8 cellular contexts compared by ENCODE assay signal in the genomic region with DNA sequence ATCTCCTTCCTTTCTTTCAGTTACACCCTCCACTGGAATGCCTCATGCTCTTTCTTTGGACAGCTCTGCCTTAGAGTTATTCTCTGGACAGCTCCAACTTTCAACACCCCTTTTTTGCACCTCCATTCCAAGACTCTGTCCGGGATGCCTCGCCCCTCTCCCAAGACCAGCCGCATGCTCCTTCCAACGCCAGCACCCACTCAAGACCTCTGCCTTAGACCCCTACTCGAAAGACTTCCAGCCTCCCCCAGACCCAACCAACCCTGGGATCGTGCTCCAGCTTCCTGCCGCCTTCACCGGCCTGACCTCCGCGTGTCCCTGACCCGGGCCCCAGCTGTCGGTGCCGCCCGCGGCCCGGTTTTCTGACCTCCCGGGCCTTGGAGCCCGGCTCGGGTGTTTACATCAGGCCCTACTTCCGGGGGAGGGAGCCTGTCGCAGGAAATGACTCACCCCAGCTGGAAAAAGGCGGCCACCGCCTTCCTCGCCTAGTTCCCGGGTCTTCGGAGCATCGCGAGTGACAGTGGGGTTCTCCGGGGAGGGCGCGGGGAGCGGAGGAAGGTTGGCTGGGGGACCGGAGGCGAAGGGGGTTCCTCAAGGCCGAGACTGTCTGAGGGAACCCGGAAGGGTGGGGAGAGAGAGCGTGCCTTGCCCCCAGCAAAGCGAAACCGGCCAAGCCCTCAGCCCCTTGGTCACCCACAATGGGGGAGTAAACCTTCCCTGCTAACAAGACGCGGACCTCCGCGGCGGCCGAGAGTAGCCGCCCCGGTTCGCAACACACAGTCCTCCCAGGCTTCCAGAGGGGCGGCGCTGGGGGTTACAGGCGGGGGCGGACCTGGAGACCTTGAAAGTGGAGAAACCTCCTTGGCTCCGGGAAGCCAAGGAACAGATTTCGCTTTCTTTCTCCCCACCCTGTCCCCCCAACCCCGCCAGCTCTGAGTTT. TPM values are rescaled to one million over a fixed set of nuclear protein-coding genes. Genes with fewer than 3 reads are reported as not detected.
DNase-seq lines count a peak whose midpoint lies in the region; ATAC-seq and TF ChIP-seq lines count a peak whose summit lies in the region.

A gene (minus strand): TSS at position 399 of the 940 bp plus-strand sequence. CDS start 1,792 bp downstream, outside the sequence.

- peak within 1 kb of the TSS; percentile 79 for H2AFZ ChIP-seq in OCI-LY7 (ENCODE audit: low read length)

- POLR2A ChIA-PET in AG04450 (lab: Yijun Ruan, JAX) = interaction anchor here (1.0 to 2.0 kb wide), 2 partner anchors 21 to 37 kb away, joined by 3 to 6 read pairs; a partner anchor contains a TSS
- POLR2A ChIA-PET in OCI-LY7 (lab: Charles Lee) = interaction anchor here (0.6 to 0.7 kb wide), 5 partner anchors 17 to 829 kb away, joined by 3 to 10 read pairs (median 3); a partner anchor contains a TSS

- TSS peak; percentile 76 for BruUV-seq in OCI-LY7 (replicated peaks; lab: Mats Ljungman, UMichigan)

- H3K9me3 ChIP-seq in AG04450 (ENCODE audit: control insufficient read depth, insufficient read depth, low read length) (no peaks in the 10 kb centered on the region; the same call in 1 of the 2 replicates), OCI-LY7 (ENCODE audit: low read length) (no peaks in the 10 kb centered on the region), mucosa of rectum (ENCODE audit: control insufficient read depth in 2 of 2, low read length in 2 of 2) (no peaks in the 10 kb centered on the region)

- peak; percentile 71 for ATAC-seq in HG03521 (IDR thresholded peaks at IDR 0.05; ENCODE audit: unreplicated experiment)

- no peaks in the 10 kb centered on the region for H3K9me2 ChIP-seq in OCI-LY7 (ENCODE audit: insufficient read depth, low read length)

- peaks cover 4% of the 10 kb centered on the region for H3K4me1 ChIP-seq in OCI-LY7 (ENCODE audit: insufficient read depth, low read length, poor library complexity, severe bottlenecking)
- H3K4me1 ChIP-seq in mucosa of rectum (ENCODE audit: control insufficient read depth in 2 of 2, insufficient read depth in 2 of 2, low read length in 2 of 2) = peaks cover 4 to 5% of the 10 kb centered on the region in 2 donors

- H3K4me3 ChIP-seq in AG04450 (ENCODE audit: low read depth, low read length) = peak within 1 kb of the TSS; percentile 74
- H3K4me3 ChIP-seq in OCI-LY7 (ENCODE audit: low read depth, low read length, poor library complexity, severe bottlenecking) = peak within 1 kb of the TSS; percentile 80
- H3K4me3 ChIP-seq in epithelial cell of proximal tubule (ENCODE audit: low read depth, low read length) = peak within 1 kb of the TSS; percentile 75
- peak within 1 kb of the TSS; percentile 77 to 81 for H3K4me3 ChIP-seq in mucosa of rectum (ENCODE audit: low read length in 2 of 2)

- in situ Hi-C loops in GM18951 (cut with MboI; ENCODE audit: low sequenced_read_pairs, unreplicated experiment) = no loop called here

- no peaks in the 10 kb centered on the region for H3K79me2 ChIP-seq in OCI-LY7 (ENCODE audit: insufficient read depth, low read depth, low read length)

- no peaks in the 10 kb centered on the region for H3K36me3 ChIP-seq in OCI-LY7 (ENCODE audit: insufficient read depth, low read length)
- peaks cover 10 to 11% of the 10 kb centered on the region in 2 donors for H3K36me3 ChIP-seq in mucosa of rectum (ENCODE audit: control insufficient read depth in 2 of 2, insufficient read depth in 2 of 2, low read length in 2 of 2)

- DNase-seq in AG04450 (ENCODE audit: low read depth, low spot score) (no peak), OCI-LY7 (ENCODE audit: low spot score) (peak; percentile 64), epithelial cell of proximal tubule (ENCODE audit: low read depth) (no peak)
- DNase-seq in activated T-cell treated with anti-CD3 and anti-CD28 coated beads, Interleukin-2, amount 50 U/mL, for 1 hour = peak; percentile 75
- peak; percentile 35 to 54 for DNase-seq in stimulated activated CD8-positive, alpha-beta memory T cell treated with anti-CD3 and anti-CD28 coated beads, Interleukin-4, amount 100 ng/mL, for 4 hours (ENCODE audit: low read depth in 2 of 2, low spot score in 1 of 2)

- TF ChIP-seq POLR2A in GM18951 (IDR thresholded peaks at IDR 0.05; ENCODE audit: extremely low read depth, insufficient read depth, insufficient read length) = peak; percentile 59

- no peak for TF ChIP-seq CTCF in AG04450 (IDR thresholded peaks at IDR 0.05; ENCODE audit: low read depth, low read length)
- no peak for TF ChIP-seq CTCF in OCI-LY7 (conservative IDR thresholded peaks at IDR 0.05; ENCODE audit: low read length)
- TF ChIP-seq CTCF in epithelial cell of proximal tubule (conservative IDR thresholded peaks at IDR 0.05; ENCODE audit: low read depth, low read length) = no peak

- no peaks in the 10 kb centered on the region for H4K20me1 ChIP-seq in OCI-LY7 (ENCODE audit: insufficient read depth, low read length)

- H3K9ac ChIP-seq in mucosa of rectum (ENCODE audit: low read depth in 1 of 2, low read length in 2 of 2) = peak within 1 kb of the TSS; percentile 76 to 87

- peak within 1 kb of the TSS; percentile 89 for H3K4me2 ChIP-seq in OCI-LY7 (ENCODE audit: low read length)

- H3K27ac ChIP-seq in AG04450 (ENCODE audit: low read depth, low read length) (peak within 1 kb of the TSS; percentile 80), OCI-LY7 (ENCODE audit: low read depth, low read length, poor library complexity, severe bottlenecking) (peak within 1 kb of the TSS; percentile 54), mucosa of rectum (ENCODE audit: low read depth in 2 of 2, low read length in 2 of 2) (peak within 1 kb of the TSS; percentile 91 to 92)

- H3K27me3 ChIP-seq in AG04450 (ENCODE audit: control insufficient read depth, insufficient read depth, low read length) (no peaks in the 10 kb centered on the region), mucosa of rectum (ENCODE audit: control insufficient read depth in 2 of 2, insufficient read depth in 2 of 2, low read length in 2 of 2) (no peaks in the 10 kb centered on the region)

- intact Hi-C loops in OCI-LY7 (cut with micrococcal nuclease; ENCODE audit: unreplicated experiment) = no loop called here

- CTCF ChIA-PET in AG04450 (lab: Charles Lee) (interaction anchor here (0.6 to 1.0 kb wide), 2 partner anchors 76 to 1896 kb away, joined by 3 to 4 read pairs; no protein-coding TSS in a partner anchor), OCI-LY7 (lab: Charles Lee; ENCODE audit: unreplicated experiment) (interaction anchor here (0.6 kb wide), 1 partner anchor 78 kb away, joined by 3 read pairs; a partner anchor contains a TSS)

RNA-seq across cellular contexts. Expression of the gene that starts here (rescaled TPM):
- 78.4 and 96.1 TPM in 2 replicates for polyA plus RNA-seq in AG04450 (2011; rRNA removed)
- 59.5 and 106 TPM in 2 replicates for polyA minus RNA-seq in AG04450 (2011; rRNA and poly(A)+ RNA removed)
- total RNA-seq in OCI-LY7 (2014; rRNA removed; shearing (Covaris generic)) = 32.4 and 37.6 TPM in 2 replicates
- total RNA-seq in OCI-LY7 (2022) (46.2 and 48.7 TPM in 2 replicates), epithelial cell of proximal tubule (32.5 and 43.7 TPM in 2 replicates)

Comparison
In these comparisons a context has a peak if more than half of its experiments do, and no peak if none do; other contexts are left out.
1. DNase-seq: peak in OCI-LY7 (single experiment), activated T-cell treated with anti-CD3 and anti-CD28 coated beads, Interleukin-2, amount 50 U/mL, for 1 hour (single experiment) and stimulated activated CD8-positive, alpha-beta memory T cell treated with anti-CD3 and anti-CD28 coated beads, Interleukin-4, amount 100 ng/mL, for 4 hours (2 of 2); none in AG04450 (single experiment) and epithelial cell of proximal tubule (single experiment).
2. Peak in every context shown above with its lines, with median percentiles within 50 percentile points of each other: H3K27ac ChIP-seq and H3K4me3 ChIP-seq.